14 cellular contexts compared by ENCODE assay signal in genomic region chr18:2687390-2688001, GRCh38.
A peak's percentile ranks its signal among the peaks of the same experiment; 100 is the strongest.
DNase-seq lines count a peak whose midpoint lies in the region; ATAC-seq lines count a peak whose summit lies in the region.
"Had no signal": no experiment of that assay in that cellular context is flagged by ENCODE, and none has a peak within 500 bp of the region (broad histone marks: within the 10 kb centered on the region; RNA-seq: fewer than 3 reads in every experiment).

No MANE protein-coding gene starts in this region.

- peaks cover 13% of the 10 kb centered on the region for H3K9me3 Mint-ChIP-seq in memory B cell

- ATAC-seq in GM18502 (IDR thresholded peaks at IDR 0.05; ENCODE audit: poor library complexity, unreplicated experiment), result peak; percentile 71
- peak; percentile 59 for ATAC-seq in GM19467 (IDR thresholded peaks at IDR 0.05; ENCODE audit: unreplicated experiment)
- ATAC-seq in HG03442 (IDR thresholded peaks at IDR 0.05; ENCODE audit: unreplicated experiment), result peak; percentile 54
- ATAC-seq in memory B cell (ENCODE audit: low read depth), result peak; percentile 77
- no peak for ATAC-seq in GM18519 (IDR thresholded peaks at IDR 0.05; ENCODE audit: low FRiP score, unreplicated experiment)
- ATAC-seq: foreskin keratinocyte had no signal

- H3K4me3 Mint-ChIP-seq in memory B cell, result peak overlapping the region; percentile 14

- no peaks in the 10 kb centered on the region for H3K27me3 Mint-ChIP-seq in memory B cell

- peak overlapping the region; percentile 72 for H3K27ac Mint-ChIP-seq in memory B cell

- DNase-seq in memory B cell (ENCODE audit: low spot score in 2 of 2) (no peak), AG08395 (ENCODE audit: low spot score) (no peak), NOMO-1 (lab: John Stamatoyannopoulos, UW; ENCODE audit: unreplicated experiment in 2 of 2) (no peak), Kasumi-1 (lab: John Stamatoyannopoulos, UW) (no peak)
- DNase-seq: activated gamma-delta T cell treated with Interleukin-2 at 50 U/mL for 16 hours; DMS53; foreskin keratinocyte; NK-92 treated with Interleukin-12 subunit alpha and Interleukin-12 subunit beta, amount 100 ng/mL, for 24 hours; T1000; upper lobe of left lung had no signal

- peaks cover 23% of the 10 kb centered on the region for H3K4me1 Mint-ChIP-seq in memory B cell

- H3K36me3 Mint-ChIP-seq in memory B cell, result peaks cover 50% of the 10 kb centered on the region
